Comparison of ENCODE assay signal across 16 cellular contexts in genomic region chr1:54255026-54255425, GRCh38. TPM values are rescaled to one million over a fixed set of nuclear protein-coding genes. Genes with fewer than 3 reads are reported as not detected.
DNase-seq lines count a peak whose midpoint lies in the region; TF ChIP-seq lines count a peak whose summit lies in the region.
"Had no signal": no experiment of that assay in that cellular context is flagged by ENCODE, and none has a peak within 500 bp of the region (broad histone marks: within the 10 kb centered on the region; RNA-seq: fewer than 3 reads in every experiment).

No MANE protein-coding gene starts in this region.

- H3K4me1 ChIP-seq in SK-N-SH (ENCODE audit: control insufficient read depth in 1 of 2, insufficient read depth in 2 of 2, low read depth in 1 of 2, low read length in 1 of 2) (peaks cover 32 to 36% of the 10 kb centered on the region in 2 experiments), iPS-15b (ENCODE audit: control insufficient read depth, insufficient read depth, low read length) (peaks cover 6% of the 10 kb centered on the region), transverse colon (peaks cover 0 to 27% (median 7%) of the 10 kb centered on the region in 4 donors)
- H3K4me1 ChIP-seq: ascending aorta had no signal

- POLR2A ChIA-PET in SK-N-SH (lab: Yijun Ruan, JAX): interaction anchor here (1.4 kb wide), 1 partner anchor 9 kb away, joined by 4 read pairs; no protein-coding TSS in a partner anchor

- no peaks in the 10 kb centered on the region for H4K20me1 ChIP-seq in SK-N-SH (ENCODE audit: insufficient read depth)

- TF ChIP-seq EP300 in SK-N-SH (IDR thresholded peaks at IDR 0.05; ENCODE audit: borderline replicate concordance in 1 of 2, low read depth in 1 of 2, low read length in 1 of 2) (no peak), transverse colon (IDR thresholded peaks at IDR 0.05; ENCODE audit: low read depth) (no peak)

- H2AFZ ChIP-seq in SK-N-SH (ENCODE audit: low read depth): no peak overlapping the region

- TF ChIP-seq CTCF in SK-N-SH (IDR thresholded peaks at IDR 0.05): no peak
- no peak for TF ChIP-seq CTCF in transverse colon (IDR thresholded peaks at IDR 0.05)

- H3K36me3 ChIP-seq in SK-N-SH (replicated peaks in 1 of 2; ENCODE audit: control insufficient read depth in 1 of 2, insufficient read depth in 2 of 2, low read length in 1 of 2) (no peaks in the 10 kb centered on the region), iPS-15b (ENCODE audit: control insufficient read depth, insufficient read depth, low read length) (peaks cover 14% of the 10 kb centered on the region), transverse colon (no peaks in the 10 kb centered on the region)

- no peaks in the 10 kb centered on the region for H3K9me3 ChIP-seq in SK-N-SH
- H3K9me3 ChIP-seq in iPS-15b (ENCODE audit: control insufficient read depth, insufficient read depth, low read length): no peaks in the 10 kb centered on the region
- no peaks in the 10 kb centered on the region for H3K9me3 ChIP-seq in transverse colon
- H3K9me3 ChIP-seq: ascending aorta, right atrium auricular region had no signal

- H3K79me2 ChIP-seq in SK-N-SH (ENCODE audit: insufficient read depth): no peaks in the 10 kb centered on the region

- peaks cover 15% of the 10 kb centered on the region for H3F3A ChIP-seq in SK-N-SH (replicated peaks; ENCODE audit: insufficient read depth)

- peak; percentile 42 for DNase-seq in AG08395 (ENCODE audit: low spot score)
- DNase-seq in HCEC 1CT: peak; percentile 82
- DNase-seq in SK-N-SH: no peak
- no peak for DNase-seq in NCI-H146 treated with DMSO at 0.1 percent for 48 hours (lab: John Stamatoyannopoulos, UW; ENCODE audit: unreplicated experiment)
- no peak for DNase-seq in NCI-H1694 (lab: John Stamatoyannopoulos, UW)
- DNase-seq in NCI-H1436 treated with DMSO at 0.1 percent for 48 hours (lab: John Stamatoyannopoulos, UW): no peak
- DNase-seq in transverse colon: no peak
- DNase-seq: activated naive CD4-positive, alpha-beta T cell treated with anti-CD3 and anti-CD28 coated beads for 36 hours; activated T-cell treated with anti-CD3 and anti-CD28 coated beads for 4 hours; COR-L47; foreskin melanocyte; NCI-H2171 treated with DMSO at 0.1 percent for 48 hours; stimulated activated naive CD4-positive, alpha-beta T cell treated with Interleukin-2 at 50 U/mL for 16 hours had no signal

- no peaks in the 10 kb centered on the region for H3K27me3 ChIP-seq in SK-N-SH (ENCODE audit: insufficient read depth)
- no peaks in the 10 kb centered on the region for H3K27me3 ChIP-seq in iPS-15b (ENCODE audit: control insufficient read depth, insufficient read depth, low read length)
- no peaks in the 10 kb centered on the region for H3K27me3 ChIP-seq in transverse colon
- H3K27me3 ChIP-seq: ascending aorta, right atrium auricular region had no signal

- 43% methylated on average over 7 of the region's 7 CpGs for WGBS in SK-N-SH (ENCODE audit: low lambda C conversion rate)
- 89% methylated on average over 6 of the region's 7 CpGs; no CpG with 5 or more reads in 1 of the 2 donors for WGBS in transverse colon (ENCODE audit: low coverage in 1 of 2), 2 donors

- no peak overlapping the region for H3K4me2 ChIP-seq in SK-N-SH

- in situ Hi-C loops in transverse colon (cut with MboI; ENCODE audit: low pct_ligation_motif_present in 1 of 4, low pct_unique_long_range_greater_than_20kb in 1 of 4, low sequenced_read_pairs in 3 of 4): no loop called here

- H3K9ac ChIP-seq in SK-N-SH (no peak overlapping the region), iPS-15b (ENCODE audit: low read depth, low read length) (peak overlapping the region; percentile 12)

- TF ChIP-seq POLR2A in transverse colon (IDR thresholded peaks at IDR 0.05): no peak

- TF ChIP-seq RAD21 in SK-N-SH (IDR thresholded peaks at IDR 0.05; ENCODE audit: low read length): no peak

- H3K4me3 ChIP-seq in SK-N-SH (ENCODE audit: low read depth in 2 of 2, low read length in 1 of 2) (no peak overlapping the region), iPS-15b (ENCODE audit: low read depth, low read length) (no peak overlapping the region), transverse colon (no peak overlapping the region)
- H3K4me3 ChIP-seq: ascending aorta, right atrium auricular region had no signal

- H3K27ac ChIP-seq in SK-N-SH (ENCODE audit: low read depth in 2 of 2, low read length in 1 of 2) (peak overlapping the region in 1 of 2 experiments; percentile 87; a peak in 2 of 4 replicates), transverse colon (no peak overlapping the region)
- H3K27ac ChIP-seq: ascending aorta, right atrium auricular region had no signal

- intact Hi-C loops in transverse colon (cut with DNase I; ENCODE audit: low total_unique reads): loop anchor here (1.0 kb wide), 1 partner anchor 13 kb away; no protein-coding TSS in a partner anchor

- CTCF ChIA-PET in SK-N-SH (lab: Yijun Ruan, JAX): no interaction called here

- H3K9me2 ChIP-seq in SK-N-SH: no peaks in the 10 kb centered on the region

TF ChIP-seq in SK-N-SH, 30 proteins besides CTCF, POLR2A, EP300 and RAD21:
- TF ChIP-seq ZBTB33 (IDR thresholded peaks at IDR 0.05; ENCODE audit: borderline replicate concordance, low read depth): no peak
- no peak for TF ChIP-seq MAX (IDR thresholded peaks at IDR 0.05; ENCODE audit: low read depth)
- no peak for TF ChIP-seq FOXM1 (IDR thresholded peaks at IDR 0.05; ENCODE audit: low read depth)
- no peak for TF ChIP-seq TAF1 (IDR thresholded peaks at IDR 0.05; ENCODE audit: borderline replicate concordance, low read depth, low read length)
- peak; percentile 52 for TF ChIP-seq PBX3 (IDR thresholded peaks at IDR 0.05)

RNA-seq across cellular contexts. Expression of gene MRPL37, which starts 55.1 kb away (rescaled TPM):
- polyA plus RNA-seq in SK-N-SH (2012; rRNA removed): 10.1 and 11.3 TPM in 2 replicates
- 13.6 and 14.2 TPM in 2 replicates for polyA plus RNA-seq in SK-N-SH (2012; cell fraction: cytosol; rRNA removed)
- 8.8 and 11.7 TPM in 2 replicates for polyA plus RNA-seq in SK-N-SH (2012; cell fraction: nucleus; rRNA removed)
- total RNA-seq in transverse colon: 100 to 1,000 TPM in 1 of 4 donors, 10 to 100 TPM in 2, 1 to 10 TPM in 1; 9.7 to 122 (median 57.8) TPM

RNA-seq across cellular contexts. Expression of gene CYB5RL, which starts 55.2 kb away (rescaled TPM):
- 3.3 and 4.7 TPM in 2 replicates for polyA plus RNA-seq in SK-N-SH (2012; rRNA removed)
- 2.2 and 3.0 TPM in 2 replicates for polyA plus RNA-seq in SK-N-SH (2012; cell fraction: cytosol; rRNA removed)
- polyA plus RNA-seq in SK-N-SH (2012; cell fraction: nucleus; rRNA removed): 5.9 and 7.0 TPM in 2 replicates
- 1 to 10 TPM; 1.9 to 5.1 (median 3.6) TPM for total RNA-seq in transverse colon

Comparison
In these comparisons a context has a peak if more than half of its experiments do, and no peak if none do; other contexts are left out.
1. DNase-seq: peak in AG08395 (single experiment) and HCEC 1CT (single experiment); none in SK-N-SH (single experiment), NCI-H146 treated with DMSO at 0.1 percent for 48 hours (single experiment), NCI-H1694 (single experiment), NCI-H1436 treated with DMSO at 0.1 percent for 48 hours (single experiment) and transverse colon (single experiment).